Comparison of ENCODE assay signal across 9 cellular contexts in the genomic region with DNA sequence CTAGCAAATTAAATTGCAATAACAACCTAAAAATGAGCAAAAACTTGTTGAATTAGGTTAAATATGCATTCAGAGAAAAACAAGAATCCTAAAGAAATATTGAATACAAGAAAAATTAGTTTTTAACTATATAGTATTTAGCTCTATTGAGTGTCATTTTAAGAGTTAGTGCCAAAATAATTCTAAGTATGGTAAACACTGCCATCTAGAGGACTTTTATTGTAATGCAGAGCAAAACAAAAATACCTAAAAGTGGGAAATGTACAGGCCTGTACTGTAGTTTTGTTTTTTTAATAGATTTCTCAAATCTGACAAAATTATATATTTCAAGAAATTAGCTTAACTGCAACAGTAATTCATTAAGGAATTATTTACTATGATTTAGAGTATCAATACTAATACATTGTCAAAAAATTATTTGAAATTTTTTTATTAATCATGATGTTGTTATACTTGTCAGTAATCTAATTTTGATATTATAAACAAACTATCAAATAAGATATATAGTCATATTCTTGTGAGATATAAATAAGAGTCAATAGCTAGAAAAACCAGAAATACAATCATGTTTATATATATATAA. TPM values are rescaled to one million over a fixed set of nuclear protein-coding genes. Genes with fewer than 3 reads are reported as not detected.
DNase-seq lines count a peak whose midpoint lies in the region; ATAC-seq and TF ChIP-seq lines count a peak whose summit lies in the region.
"Had no signal": no experiment of that assay in that cellular context is flagged by ENCODE, and none has a peak within 500 bp of the region (broad histone marks: within the 10 kb centered on the region; RNA-seq: fewer than 3 reads in every experiment).

No MANE protein-coding gene starts in this region.

- H3K27me3 Mint-ChIP-seq in CD14-positive monocyte (ENCODE audit: low read depth in 3 of 3): peaks cover 6 to 10% (median 7%) of the 10 kb centered on the region in 3 donors
- H3K27me3 Mint-ChIP-seq: IgD-negative memory B cell had no signal

- H3K27me3 ChIP-seq in HL-60 (ENCODE audit: insufficient read depth, poor library complexity, severe bottlenecking) (peaks cover 3% of the 10 kb centered on the region), transverse colon (peaks cover 4% of the 10 kb centered on the region)

- H3K9me3 ChIP-seq in transverse colon: no peaks in the 10 kb centered on the region

- no peaks in the 10 kb centered on the region for H3K36me3 ChIP-seq in transverse colon

- TF ChIP-seq EP300 in transverse colon (IDR thresholded peaks at IDR 0.05; ENCODE audit: low read depth): no peak

- peak; percentile 63 for ATAC-seq in GM19043 (IDR thresholded peaks at IDR 0.05; ENCODE audit: low read depth, unreplicated experiment)

- H3K27ac ChIP-seq in HL-60 (replicated peaks) (no peak overlapping the region), transverse colon (no peak overlapping the region)

- no peak for TF ChIP-seq POLR2A in transverse colon (IDR thresholded peaks at IDR 0.05)

- H3K4me1 ChIP-seq in transverse colon: no peaks in the 10 kb centered on the region

- no peak overlapping the region for H3K4me3 Mint-ChIP-seq in CD14-positive monocyte
- H3K4me3 Mint-ChIP-seq: IgD-negative memory B cell had no signal

- H3K36me3 Mint-ChIP-seq in CD14-positive monocyte: no peaks in the 10 kb centered on the region
- H3K36me3 Mint-ChIP-seq: IgD-negative memory B cell had no signal

- intact Hi-C loops in CD14-positive monocyte (cut with micrococcal nuclease) (no loop called here), transverse colon (cut with DNase I; ENCODE audit: low total_unique reads) (no loop called here)

- in situ Hi-C loops in transverse colon (cut with MboI; ENCODE audit: low pct_ligation_motif_present in 1 of 4, low pct_unique_long_range_greater_than_20kb in 1 of 4, low sequenced_read_pairs in 3 of 4): loop anchor here in 1 of 4 donors (25.0 kb wide), 1 partner anchor 1576 kb away; no protein-coding TSS in a partner anchor

- no peaks in the 10 kb centered on the region for H3K4me1 Mint-ChIP-seq in CD14-positive monocyte
- H3K4me1 Mint-ChIP-seq: IgD-negative memory B cell had no signal

- no peak overlapping the region for H3K27ac Mint-ChIP-seq in CD14-positive monocyte
- H3K27ac Mint-ChIP-seq: IgD-negative memory B cell had no signal

- no peak overlapping the region for H3K4me3 ChIP-seq in HL-60 (replicated peaks; ENCODE audit: insufficient read depth, low read length)
- H3K4me3 ChIP-seq in transverse colon: no peak overlapping the region

- TF ChIP-seq CTCF in CD14-positive monocyte (IDR thresholded peaks at IDR 0.05) (peak; percentile 90), HL-60 (IDR thresholded peaks at IDR 0.05; ENCODE audit: insufficient read depth, low read length) (peak; percentile 43), transverse colon (IDR thresholded peaks at IDR 0.05) (peak; percentile 59 to 82 (median 79))

- H3K9me3 Mint-ChIP-seq in CD14-positive monocyte: no peaks in the 10 kb centered on the region
- H3K9me3 Mint-ChIP-seq: IgD-negative memory B cell had no signal

- no peak for DNase-seq in CD14-positive monocyte (ENCODE audit: low spot score)
- no peak for DNase-seq in HL-60 (ENCODE audit: low read depth in 1 of 2, low spot score in 1 of 2)
- DNase-seq in SKM-1 (lab: John Stamatoyannopoulos, UW; ENCODE audit: unreplicated experiment): peak; percentile 13
- peak; percentile 7 for DNase-seq in germinal center (ENCODE audit: low spot score)
- DNase-seq in transverse colon: no peak
- DNase-seq in activated naive CD4-positive, alpha-beta T cell treated with Interleukin-2 at 50 U/mL for 16 hours: no peak
- no peak for DNase-seq in activated T-cell treated with anti-CD3 and anti-CD28 coated beads, Interleukin-2, amount 50 U/mL, for 1 hour

RNA-seq across cellular contexts. Expression of gene PCDH9, which starts 8.2 kb away (rescaled TPM):
- under 1 TPM in 1 of 2 donors, not detected in 1; 0.03 TPM for polyA plus RNA-seq in CD14-positive monocyte
- 1 to 10 TPM in 3 of 4 donors, under 1 TPM in 1; 0.37 to 2.4 (median 1.5) TPM for total RNA-seq in transverse colon

Comparison
In these comparisons a context has a peak if more than half of its experiments do, and no peak if none do; other contexts are left out.
1. DNase-seq: peak in SKM-1 (single experiment) and germinal center (single experiment); none in CD14-positive monocyte (single experiment), HL-60 (0 of 2), transverse colon (single experiment), activated naive CD4-positive, alpha-beta T cell treated with Interleukin-2 at 50 U/mL for 16 hours (single experiment) and activated T-cell treated with anti-CD3 and anti-CD28 coated beads, Interleukin-2, amount 50 U/mL, for 1 hour (single experiment).
2. Peak in every context shown above with its lines, with median percentiles within 50 percentile points of each other: CTCF ChIP-seq.